In genomic region chr22:38474003-38474607, GRCh38 we compare ENCODE assay signal across 22 cellular contexts. TPM values are rescaled to one million over a fixed set of nuclear protein-coding genes. Genes with fewer than 3 reads are reported as not detected.
"Had no signal": no experiment of that assay in that cellular context is flagged by ENCODE, and none has a peak within 500 bp of the region (broad histone marks: within the 10 kb centered on the region; RNA-seq: fewer than 3 reads in every experiment).

No MANE protein-coding gene starts in this region.

- H3K4me1 ChIP-seq: colonic mucosa, psoas muscle, transverse colon had no signal

- H3K4me3 ChIP-seq: colonic mucosa, heart left ventricle, psoas muscle, suprapubic skin, transverse colon had no signal

- H3K36me3 ChIP-seq: colonic mucosa, suprapubic skin, transverse colon had no signal

- H3K4me1 Mint-ChIP-seq: brain, memory B cell, T-helper 17 cell had no signal

- ATAC-seq: heart left ventricle; left ventricle myocardium superior; naive thymus-derived CD4-positive, alpha-beta T cell; psoas muscle; right cardiac atrium; stimulated activated naive CD8-positive, alpha-beta T cell treated with anti-CD3 and anti-CD28 coated beads, Interleukin-15, amount 100 ng/mL, for 72 hours; T-helper 17 cell had no signal

- H3K27me3 ChIP-seq: colonic mucosa, heart left ventricle, suprapubic skin, transverse colon had no signal

- H3K9me3 ChIP-seq: colonic mucosa, heart left ventricle, psoas muscle, suprapubic skin, transverse colon had no signal

- H3K4me3 Mint-ChIP-seq: activated naive CD4-positive, alpha-beta T cell treated with anti-CD3 and anti-CD28 coated beads for 36 hours; brain; memory B cell; naive thymus-derived CD4-positive, alpha-beta T cell; stimulated activated naive CD8-positive, alpha-beta T cell treated with anti-CD3 and anti-CD28 coated beads, Interleukin-15, amount 100 ng/mL, for 72 hours; T-helper 17 cell had no signal

- H3K27me3 Mint-ChIP-seq: brain, T-helper 17 cell had no signal

- H3K27ac ChIP-seq: colonic mucosa, heart left ventricle, psoas muscle, suprapubic skin, transverse colon, VCaP had no signal

- H3K36me3 Mint-ChIP-seq: brain; memory B cell; naive thymus-derived CD4-positive, alpha-beta T cell had no signal

- H3K9me3 Mint-ChIP-seq: activated naive CD4-positive, alpha-beta T cell treated with anti-CD3 and anti-CD28 coated beads for 36 hours; brain; memory B cell; naive thymus-derived CD4-positive, alpha-beta T cell; stimulated activated naive CD8-positive, alpha-beta T cell treated with anti-CD3 and anti-CD28 coated beads, Interleukin-15, amount 100 ng/mL, for 72 hours had no signal

- DNase-seq: activated CD4-positive, alpha-beta T cell treated with anti-CD3 and anti-CD28 coated beads, Interleukin-2, amount 50 U/mL, for 1 hour; activated CD4-positive, CD25-positive, alpha-beta regulatory T cell treated with anti-CD3 and anti-CD28 coated beads, Interleukin-2, amount 50 U/mL, for 72 hours; activated naive CD4-positive, alpha-beta T cell treated with anti-CD3 and anti-CD28 coated beads for 36 hours; activated T-cell treated with anti-CD3 and anti-CD28 coated beads for 4 hours; central memory CD4-positive, alpha-beta T cell; colonic mucosa; kidney glomerular epithelial cell; left ventricle myocardium superior; naive thymus-derived CD4-positive, alpha-beta T cell; psoas muscle; stimulated activated naive CD8-positive, alpha-beta T cell treated with anti-CD3 and anti-CD28 coated beads, Interleukin-15, amount 100 ng/mL, for 72 hours; T-helper 17 cell; transverse colon had no signal

- H3K27ac Mint-ChIP-seq: activated naive CD4-positive, alpha-beta T cell treated with anti-CD3 and anti-CD28 coated beads for 36 hours; brain; memory B cell; naive thymus-derived CD4-positive, alpha-beta T cell; T-helper 17 cell had no signal

RNA-seq across cellular contexts. Expression of gene KDELR3, which starts 6.2 kb away (rescaled TPM):
- total RNA-seq: T-helper 17 cell had no signal
- polyA plus RNA-seq: naive thymus-derived CD4-positive, alpha-beta T cell had no signal

RNA-seq across cellular contexts. Expression of gene KCNJ4, which starts 19.1 kb away (rescaled TPM):
- total RNA-seq: activated naive CD4-positive, alpha-beta T cell treated with anti-CD3 and anti-CD28 coated beads for 36 hours; colonic mucosa; mucosa of gallbladder; naive thymus-derived CD4-positive, alpha-beta T cell; psoas muscle; skeletal muscle tissue; T-helper 17 cell; transverse colon had no signal
- polyA plus RNA-seq: esophagus; naive thymus-derived CD4-positive, alpha-beta T cell had no signal
